19 cellular contexts compared by ENCODE assay signal in the genomic region with DNA sequence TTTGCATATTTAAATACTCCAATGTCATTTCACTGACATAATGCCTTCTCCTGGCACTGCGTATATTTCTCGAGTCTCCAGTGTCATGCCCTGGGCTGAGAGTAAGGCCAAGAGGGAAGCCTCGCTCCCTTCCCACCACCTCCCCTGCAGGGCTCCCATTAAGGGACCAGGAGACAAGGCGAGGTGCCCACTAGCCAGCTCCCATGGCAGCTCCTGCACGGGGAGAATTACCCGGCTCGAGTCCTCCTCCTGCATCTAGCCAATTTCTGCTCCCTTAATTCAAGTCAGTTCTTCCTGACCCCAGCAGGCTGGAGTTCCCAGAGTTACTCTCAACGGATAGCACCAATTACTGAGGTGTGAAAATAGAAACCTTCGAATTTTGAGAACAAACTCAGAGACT. TPM values are rescaled to one million over a fixed set of nuclear protein-coding genes. Genes with fewer than 3 reads are reported as not detected.
DNase-seq lines count a peak whose midpoint lies in the region; ATAC-seq and TF ChIP-seq lines count a peak whose summit lies in the region.
"Had no signal": no experiment of that assay in that cellular context is flagged by ENCODE, and none has a peak within 500 bp of the region (broad histone marks: within the 10 kb centered on the region; RNA-seq: fewer than 3 reads in every experiment).

No MANE protein-coding gene starts in this region.

- H3T11ph ChIP-seq in H9 (ENCODE audit: low read length) = no peak overlapping the region

- ATAC-seq in psoas muscle = no peak
- ATAC-seq in GM21528 (IDR thresholded peaks at IDR 0.05; ENCODE audit: low FRiP score, unreplicated experiment) = no peak
- ATAC-seq in HG02885 (IDR thresholded peaks at IDR 0.05; ENCODE audit: poor library complexity, unreplicated experiment) = no peak
- no peak for ATAC-seq in HG03196 (IDR thresholded peaks at IDR 0.05; ENCODE audit: unreplicated experiment)
- ATAC-seq: CD8-positive, alpha-beta T cell had no signal

- H3K23ac ChIP-seq in H9 (ENCODE audit: insufficient read length, low read depth, low read length) (no peak overlapping the region), mesendoderm (ENCODE audit: low read length) (no peak overlapping the region)

- H3K27me3 ChIP-seq in H9 (ENCODE audit: insufficient read depth, low read length) = no peaks in the 10 kb centered on the region
- peaks cover 0 to 35% (median 0%) of the 10 kb centered on the region in 4 donors for H3K27me3 ChIP-seq in esophagus muscularis mucosa
- H3K27me3 ChIP-seq in mesendoderm (ENCODE audit: insufficient read depth, low read length, poor library complexity) = no peaks in the 10 kb centered on the region
- H3K27me3 ChIP-seq in psoas muscle (ENCODE audit: insufficient read depth in 3 of 3, low read length in 2 of 3) = no peaks in the 10 kb centered on the region

- H2BK5ac ChIP-seq in H9 (ENCODE audit: insufficient read length, low read length) = no peak overlapping the region
- no peak overlapping the region for H2BK5ac ChIP-seq in mesendoderm (ENCODE audit: low read length)

- no peak overlapping the region for H4K5ac ChIP-seq in H9 (ENCODE audit: insufficient read length, low read depth, low read length)
- no peak overlapping the region for H4K5ac ChIP-seq in mesendoderm (ENCODE audit: low read length)

- no peak for TF ChIP-seq EP300 in esophagus muscularis mucosa (IDR thresholded peaks at IDR 0.05)

- no peak overlapping the region for H3K27ac ChIP-seq in H9 (ENCODE audit: insufficient read length, low read depth, low read length)
- no peak overlapping the region for H3K27ac ChIP-seq in esophagus muscularis mucosa (replicated peaks in 1 of 4)
- H3K27ac ChIP-seq in mesendoderm (ENCODE audit: low read depth, low read length) = no peak overlapping the region
- H3K27ac ChIP-seq in psoas muscle = no peak overlapping the region
- H3K27ac ChIP-seq: BLaER1 treated with 17β-estradiol and CSF1 and Interleukin-3, amounts not matched to agents 10 nM and 100 nM; C4-2B had no signal

- H3K79me2 ChIP-seq in H9 (ENCODE audit: insufficient read depth, low read length) = no peaks in the 10 kb centered on the region
- no peaks in the 10 kb centered on the region for H3K79me2 ChIP-seq in mesendoderm (ENCODE audit: control insufficient read depth, insufficient read depth, low read length)

- TF ChIP-seq POLR2A in esophagus muscularis mucosa (IDR thresholded peaks at IDR 0.05; ENCODE audit: low read depth) = no peak

- H3K14ac ChIP-seq in H9 (ENCODE audit: insufficient read depth, low read length) = no peak overlapping the region

- H3K4me3 ChIP-seq in esophagus muscularis mucosa = no peak overlapping the region
- H3K4me3 ChIP-seq in mesendoderm (ENCODE audit: low read length) = no peak overlapping the region
- H3K4me3 ChIP-seq in psoas muscle = no peak overlapping the region
- H3K4me3 ChIP-seq: BLaER1 treated with 17β-estradiol and CSF1 and Interleukin-3, amounts not matched to agents 10 nM and 100 nM had no signal

- no peak overlapping the region for H2BK15ac ChIP-seq in H9 (ENCODE audit: low read depth, low read length)
- H2BK15ac ChIP-seq in mesendoderm (replicated peaks; ENCODE audit: low read depth) = no peak overlapping the region

- H2BK20ac ChIP-seq in H9 (ENCODE audit: low read depth, low read length, poor library complexity, severe bottlenecking) = no peak overlapping the region

- WGBS in H9 (ENCODE audit: extremely low coverage, insufficient read length, low lambda C conversion rate) = no CpG with 5 or more reads among the region's 9 CpGs
- WGBS in esophagus muscularis mucosa = 65% methylated on average over 9 of the region's 9 CpGs
- WGBS in mesendoderm (ENCODE audit: extremely low coverage, insufficient coverage, low lambda C conversion rate) = no CpG with 5 or more reads among the region's 9 CpGs
- 39 to 48% (median 48%) methylated on average over 9 of the region's 9 CpGs for WGBS in psoas muscle, 3 donors

- H4K8ac ChIP-seq in H9 (replicated peaks; ENCODE audit: insufficient read length, low read depth, low read length) (no peak overlapping the region), mesendoderm (ENCODE audit: low read depth, low read length) (no peak overlapping the region)

- no peaks in the 10 kb centered on the region for H3K23me2 ChIP-seq in H9 (ENCODE audit: insufficient read length, low read depth, low read length, poor library complexity, severe bottlenecking)

- H3K27ac Mint-ChIP-seq in H9 = 0 out of 7 replicates have a peak overlapping the region, but pooled peaks of 1 of the 3 experiments have one; percentile 70
- H3K27ac Mint-ChIP-seq in osteocyte (ENCODE audit: unreplicated experiment) = no peak overlapping the region
- H3K27ac Mint-ChIP-seq: CD4-positive, alpha-beta T cell; CD8-positive, alpha-beta T cell had no signal

- H3K9ac ChIP-seq in H9 (ENCODE audit: extremely low read depth, insufficient read length, low read length) (no peak overlapping the region), mesendoderm (ENCODE audit: low read length) (no peak overlapping the region)
- H3K9ac ChIP-seq: BLaER1 treated with 17β-estradiol and CSF1 and Interleukin-3, amounts not matched to agents 10 nM and 100 nM had no signal

- H2BK12ac ChIP-seq in H9 (ENCODE audit: insufficient read length, low read depth, low read length) = no peak overlapping the region

- H3K4ac ChIP-seq in H9 (ENCODE audit: low read depth, low read length) = no peak overlapping the region
- no peak overlapping the region for H3K4ac ChIP-seq in mesendoderm (ENCODE audit: low read depth, low read length)

- H3K4me2 ChIP-seq in H9 (ENCODE audit: insufficient read depth, insufficient read length, low read length) (no peak overlapping the region), mesendoderm (ENCODE audit: low read length) (no peak overlapping the region)

- no peaks in the 10 kb centered on the region for H3K36me3 Mint-ChIP-seq in H9 (ENCODE audit: insufficient read depth in 1 of 3, low read depth in 3 of 3)
- no peaks in the 10 kb centered on the region for H3K36me3 Mint-ChIP-seq in osteocyte (ENCODE audit: unreplicated experiment)
- H3K36me3 Mint-ChIP-seq: CD8-positive, alpha-beta T cell had no signal

- H3K56ac ChIP-seq in H9 (ENCODE audit: insufficient read length, low read depth, low read length) (no peak overlapping the region), mesendoderm (ENCODE audit: low read length) (no peak overlapping the region)

- peaks cover 8% of the 10 kb centered on the region for H3K27me3 Mint-ChIP-seq in H9 (ENCODE audit: low read depth)
- H3K27me3 Mint-ChIP-seq in osteocyte (ENCODE audit: unreplicated experiment) = no peaks in the 10 kb centered on the region

- DNase-seq in H9 = peak; percentile 25
- DNase-seq in esophagus muscularis mucosa (ENCODE audit: extremely low spot score) = peak; percentile 88
- peak; percentile 29 for DNase-seq in mesendoderm
- peak; percentile 77 for DNase-seq in osteocyte (ENCODE audit: extremely low spot score, unreplicated experiment)
- DNase-seq in psoas muscle = no peak
- DNase-seq: 8988T; ACHN; BE2C; Caco-2; Calu3; CD4-positive, alpha-beta T cell; CD8-positive, alpha-beta T cell; DMS79 treated with DMSO at 0.1 percent for 48 hours; GF-D8 had no signal

- H3K4me1 Mint-ChIP-seq in H9 = peaks cover 23 to 29% of the 10 kb centered on the region in 2 experiments
- no peaks in the 10 kb centered on the region for H3K4me1 Mint-ChIP-seq in osteocyte (ENCODE audit: unreplicated experiment)

- H2BK120ac ChIP-seq in H9 (ENCODE audit: low read depth, low read length, poor library complexity, severe bottlenecking) (no peak overlapping the region), mesendoderm (ENCODE audit: low read depth, low read length) (no peak overlapping the region)

- no peak overlapping the region for H2AFZ ChIP-seq in H9 (ENCODE audit: low read length)

- no peaks in the 10 kb centered on the region for H3K36me3 ChIP-seq in esophagus muscularis mucosa
- no peaks in the 10 kb centered on the region for H3K36me3 ChIP-seq in mesendoderm (ENCODE audit: control insufficient read depth, insufficient read depth, low read length)
- no peaks in the 10 kb centered on the region for H3K36me3 ChIP-seq in psoas muscle (ENCODE audit: insufficient read depth in 1 of 2, low read depth in 1 of 2)
- H3K36me3 ChIP-seq: BE2C; BLaER1 treated with 17β-estradiol and CSF1 and Interleukin-3, amounts not matched to agents 10 nM and 100 nM had no signal

- H3K4me3 Mint-ChIP-seq in H9 = no peak overlapping the region
- no peak overlapping the region for H3K4me3 Mint-ChIP-seq in osteocyte (ENCODE audit: unreplicated experiment)
- H3K4me3 Mint-ChIP-seq: CD4-positive, alpha-beta T cell; CD8-positive, alpha-beta T cell had no signal

- no peaks in the 10 kb centered on the region for H3K79me1 ChIP-seq in H9 (ENCODE audit: insufficient read depth, low read depth, low read length, poor library complexity, severe bottlenecking)
- no peaks in the 10 kb centered on the region for H3K79me1 ChIP-seq in mesendoderm (ENCODE audit: low read length)

- H3K9me3 Mint-ChIP-seq in H9 = no peaks in the 10 kb centered on the region; a peak in 1 of 5 replicates
- peaks cover 7% of the 10 kb centered on the region for H3K9me3 Mint-ChIP-seq in osteocyte (ENCODE audit: unreplicated experiment)
- H3K9me3 Mint-ChIP-seq: CD4-positive, alpha-beta T cell had no signal

- no peaks in the 10 kb centered on the region for H4K20me1 ChIP-seq in H9 (ENCODE audit: control insufficient read depth, insufficient read depth, insufficient read length)

- H2AK5ac ChIP-seq in H9 (ENCODE audit: insufficient read length, low read length) (no peak overlapping the region), mesendoderm (ENCODE audit: low read length) (no peak overlapping the region)

- H3K9me3 ChIP-seq in H9 (ENCODE audit: control insufficient read depth, low read depth, low read length) (no peaks in the 10 kb centered on the region), esophagus muscularis mucosa (no peaks in the 10 kb centered on the region), psoas muscle (no peaks in the 10 kb centered on the region)
- H3K9me3 ChIP-seq: BE2C; BLaER1 treated with 17β-estradiol and CSF1 and Interleukin-3, amounts not matched to agents 10 nM and 100 nM; Caco-2 had no signal

- H3K18ac ChIP-seq in H9 (ENCODE audit: insufficient read length, low read depth, low read length) = no peak overlapping the region
- H3K18ac ChIP-seq in mesendoderm (ENCODE audit: low read length) = no peak overlapping the region

- intact Hi-C loops in esophagus muscularis mucosa (cut with DNase I) = no loop called here
- intact Hi-C loops in psoas muscle (cut with DNase I) = loop anchor here in 1 of 2 donors (10.0 kb wide), 1 partner anchor 56 kb away; no protein-coding TSS in a partner anchor

- no peak for TF ChIP-seq CTCF in H9 (conservative IDR thresholded peaks at IDR 0.05)
- no peak for TF ChIP-seq CTCF in esophagus muscularis mucosa (IDR thresholded peaks at IDR 0.05)
- TF ChIP-seq CTCF in osteocyte (IDR thresholded peaks at IDR 0.05) = no peak
- no peak for TF ChIP-seq CTCF in psoas muscle (IDR thresholded peaks at IDR 0.05)

- no peak overlapping the region for H4K91ac ChIP-seq in H9 (ENCODE audit: insufficient read length, low read depth, low read length)

- no peaks in the 10 kb centered on the region; the same call in 1 of the 2 replicates for H3K4me1 ChIP-seq in H9 (ENCODE audit: insufficient read depth, low read length)
- H3K4me1 ChIP-seq in esophagus muscularis mucosa = no peaks in the 10 kb centered on the region
- peaks cover 2% of the 10 kb centered on the region for H3K4me1 ChIP-seq in mesendoderm (ENCODE audit: control insufficient read depth, low read depth, low read length)
- H3K4me1 ChIP-seq in psoas muscle = no peaks in the 10 kb centered on the region
- H3K4me1 ChIP-seq: BE2C, Caco-2 had no signal

RNA-seq across cellular contexts. Expression of a gene that starts 31.9 kb away (rescaled TPM):
- total RNA-seq in H9 (2021) = 0.46 and 0.94 TPM in 2 replicates
- total RNA-seq in esophagus muscularis mucosa = under 1 TPM; 0.06 to 0.83 (median 0.24) TPM
- 0.76 TPM for polyA plus RNA-seq in mesendoderm (2013, experiment 1 of 2)
- 1.7 TPM for polyA plus RNA-seq in mesendoderm (2013, experiment 2 of 2)
- total RNA-seq in osteocyte = 0.11 TPM in 1 of 2 replicates, not detected in the other
- under 1 TPM in 1 of 4 donors, not detected in 3; 0.07 TPM for total RNA-seq in psoas muscle
- under 1 TPM in 2 of 3 donors, not detected in 1; 0.01 to 0.80 TPM for polyA plus RNA-seq in psoas muscle
- total RNA-seq: Caco-2; Calu3; CD4-positive, alpha-beta T cell; CD8-positive, alpha-beta T cell had no signal

Comparison
In these comparisons a context has a peak if more than half of its experiments do, and no peak if none do; other contexts are left out.
1. DNase-seq: peak in H9 (single experiment), esophagus muscularis mucosa (single experiment), mesendoderm (single experiment) and osteocyte (single experiment); none in psoas muscle (0 of 2).